ENCODE assay signal across 27 cellular contexts in genomic region chr14:69495341-69495921, GRCh38. TPM values are rescaled to one million over a fixed set of nuclear protein-coding genes. Genes with fewer than 3 reads are reported as not detected.
"Had no signal": no experiment of that assay in that cellular context is flagged by ENCODE, and none has a peak within 500 bp of the region (broad histone marks: within the 10 kb centered on the region; RNA-seq: fewer than 3 reads in every experiment).

No MANE protein-coding gene starts in this region.

- H3K4me3 ChIP-seq: breast epithelium, esophagus muscularis mucosa, left ventricle myocardium inferior, lung, right atrium auricular region, skin epidermis, thoracic aorta had no signal

- H3K27ac ChIP-seq: breast epithelium, esophagus muscularis mucosa, foreskin keratinocyte, left ventricle myocardium inferior, right atrium auricular region, skin epidermis, thoracic aorta had no signal

- H3K27me3 ChIP-seq: breast epithelium, right atrium auricular region had no signal

- ATAC-seq: activated CD8-positive, alpha-beta T cell treated with anti-CD3 and anti-CD28 coated beads for 36 hours; activated naive CD8-positive, alpha-beta T cell treated with anti-CD3 and anti-CD28 coated beads, Interleukin-2, amount 50 U/mL, for 24 hours; activated T-cell treated with anti-CD3 and anti-CD28 coated beads, Interleukin-2, amount 50 U/mL, for 4 hours; foreskin keratinocyte; natural killer cell treated with Interleukin-12 subunit alpha and Interleukin-12 subunit beta and Interleukin-15 and Interleukin-18, amount 100 ng/mL, for 72 hours; stimulated activated effector memory CD8-positive, alpha-beta T cell treated with anti-CD3 and anti-CD28 coated beads, Interleukin-12 subunit alpha, Interleukin-12 subunit beta, amount 100 ng/mL, for 72 hours; T-helper 17 cell had no signal

- H3K27me3 Mint-ChIP-seq: activated CD8-positive, alpha-beta T cell treated with anti-CD3 and anti-CD28 coated beads for 36 hours; activated naive CD8-positive, alpha-beta T cell treated with anti-CD3 and anti-CD28 coated beads, Interleukin-2, amount 50 U/mL, for 24 hours had no signal

- H3K4me1 ChIP-seq: breast epithelium, esophagus muscularis mucosa, foreskin keratinocyte, left ventricle myocardium inferior, right atrium auricular region had no signal

- H3K27ac Mint-ChIP-seq: activated CD4-positive, alpha-beta T cell treated with anti-CD3 and anti-CD28 coated beads, Interleukin-2, amount 10 ng/mL, durations not matched to agents 7 days and 5 days; activated CD8-positive, alpha-beta T cell treated with anti-CD3 and anti-CD28 coated beads for 36 hours; activated naive CD4-positive, alpha-beta T cell treated with anti-CD3 and anti-CD28 coated beads, Interleukin-2, amount 50 U/mL, for 24 hours; activated naive CD8-positive, alpha-beta T cell treated with anti-CD3 and anti-CD28 coated beads, Interleukin-2, amount 50 U/mL, for 24 hours; activated T-helper 2 cell treated with anti-CD3 and anti-CD28 coated beads, Interferon-gamma antibody, Interleukin-2, Interleukin-4, amounts not matched to agents 10 μg/mL and 5 μg/mL and 100 μg/mL, durations not matched to agents 14 hours and 24 hours and 36 hours; natural killer cell treated with Interleukin-12 subunit alpha and Interleukin-12 subunit beta and Interleukin-15 and Interleukin-18, amount 100 ng/mL, for 72 hours; stimulated activated effector memory CD8-positive, alpha-beta T cell treated with anti-CD3 and anti-CD28 coated beads, Interleukin-12 subunit alpha, Interleukin-12 subunit beta, amount 100 ng/mL, for 72 hours; stimulated activated naive CD8-positive, alpha-beta T cell treated with anti-CD3 and anti-CD28 coated beads, Interleukin-15, Interleukin-2, amounts not matched to agents 100 ng/mL and 50 ng/mL, for 24 hours; T-helper 17 cell; type B pancreatic cell had no signal

- H3K4me1 Mint-ChIP-seq: activated CD4-positive, alpha-beta T cell treated with anti-CD3 and anti-CD28 coated beads, Interleukin-2, amount 10 ng/mL, durations not matched to agents 7 days and 5 days; activated naive CD4-positive, alpha-beta T cell treated with anti-CD3 and anti-CD28 coated beads, Interleukin-2, amount 50 U/mL, for 24 hours; activated naive CD8-positive, alpha-beta T cell treated with anti-CD3 and anti-CD28 coated beads, Interleukin-2, amount 50 U/mL, for 24 hours; central memory CD8-positive, alpha-beta T cell; stimulated activated effector memory CD8-positive, alpha-beta T cell treated with anti-CD3 and anti-CD28 coated beads, Interleukin-12 subunit alpha, Interleukin-12 subunit beta, amount 100 ng/mL, for 72 hours had no signal

- H3K4me3 Mint-ChIP-seq: activated CD4-positive, alpha-beta T cell treated with anti-CD3 and anti-CD28 coated beads, Interleukin-2, amount 10 ng/mL, durations not matched to agents 7 days and 5 days; activated CD8-positive, alpha-beta T cell treated with anti-CD3 and anti-CD28 coated beads for 36 hours; activated naive CD4-positive, alpha-beta T cell treated with anti-CD3 and anti-CD28 coated beads, Interleukin-2, amount 50 U/mL, for 24 hours; activated naive CD8-positive, alpha-beta T cell treated with anti-CD3 and anti-CD28 coated beads, Interleukin-2, amount 50 U/mL, for 24 hours; activated T-cell treated with anti-CD3 and anti-CD28 coated beads, Interleukin-2, amount 50 U/mL, for 4 hours; central memory CD8-positive, alpha-beta T cell; natural killer cell treated with Interleukin-12 subunit alpha and Interleukin-12 subunit beta and Interleukin-15 and Interleukin-18, amount 100 ng/mL, for 72 hours; stimulated activated effector memory CD8-positive, alpha-beta T cell treated with anti-CD3 and anti-CD28 coated beads, Interleukin-12 subunit alpha, Interleukin-12 subunit beta, amount 100 ng/mL, for 72 hours; stimulated activated naive CD8-positive, alpha-beta T cell treated with anti-CD3 and anti-CD28 coated beads, Interleukin-15, Interleukin-2, amounts not matched to agents 100 ng/mL and 50 ng/mL, for 24 hours; T-helper 17 cell; type B pancreatic cell had no signal

- H3K9me3 ChIP-seq: breast epithelium, esophagus muscularis mucosa, left ventricle myocardium inferior, right atrium auricular region, thoracic aorta had no signal

- H3K9me3 Mint-ChIP-seq: activated CD4-positive, alpha-beta T cell treated with anti-CD3 and anti-CD28 coated beads, Interleukin-2, amount 10 ng/mL, durations not matched to agents 7 days and 5 days; activated CD8-positive, alpha-beta T cell treated with anti-CD3 and anti-CD28 coated beads for 36 hours; activated naive CD4-positive, alpha-beta T cell treated with anti-CD3 and anti-CD28 coated beads, Interleukin-2, amount 50 U/mL, for 24 hours; activated naive CD8-positive, alpha-beta T cell treated with anti-CD3 and anti-CD28 coated beads, Interleukin-2, amount 50 U/mL, for 24 hours; activated T-cell treated with anti-CD3 and anti-CD28 coated beads, Interleukin-2, amount 50 U/mL, for 4 hours; activated T-helper 2 cell treated with anti-CD3 and anti-CD28 coated beads, Interferon-gamma antibody, Interleukin-2, Interleukin-4, amounts not matched to agents 10 μg/mL and 5 μg/mL and 100 μg/mL, durations not matched to agents 14 hours and 24 hours and 36 hours; central memory CD8-positive, alpha-beta T cell; natural killer cell treated with Interleukin-12 subunit alpha and Interleukin-12 subunit beta and Interleukin-15 and Interleukin-18, amount 100 ng/mL, for 72 hours; stimulated activated effector memory CD8-positive, alpha-beta T cell treated with anti-CD3 and anti-CD28 coated beads, Interleukin-12 subunit alpha, Interleukin-12 subunit beta, amount 100 ng/mL, for 72 hours; stimulated activated naive CD8-positive, alpha-beta T cell treated with anti-CD3 and anti-CD28 coated beads, Interleukin-15, Interleukin-2, amounts not matched to agents 100 ng/mL and 50 ng/mL, for 24 hours; type B pancreatic cell had no signal

- H3K36me3 ChIP-seq: breast epithelium, esophagus muscularis mucosa, left ventricle myocardium inferior, right atrium auricular region, thoracic aorta had no signal

- DNase-seq: activated CD4-positive, alpha-beta T cell treated with anti-CD3 and anti-CD28 coated beads for 1 hour; activated CD4-positive, alpha-beta T cell treated with anti-CD3 and anti-CD28 coated beads, Interleukin-2, amount 10 ng/mL, durations not matched to agents 7 days and 5 days; activated CD8-positive, alpha-beta T cell treated with anti-CD3 and anti-CD28 coated beads for 36 hours; activated naive CD8-positive, alpha-beta T cell treated with anti-CD3 and anti-CD28 coated beads, Interleukin-2, amount 50 U/mL, for 24 hours; activated T-cell treated with anti-CD3 and anti-CD28 coated beads, Interleukin-2, amount 50 U/mL, for 4 hours; amygdala; dermis blood vessel endothelial cell; effector CD4-positive, alpha-beta T cell; foreskin keratinocyte; left ventricle myocardium inferior; mesendoderm; stimulated activated CD4-positive, alpha-beta T cell treated with anti-CD3 and anti-CD28 coated beads, Interleukin-4, amount 100 ng/mL, for 24 hours; T-helper 17 cell; T1000 had no signal

- H3K36me3 Mint-ChIP-seq: activated naive CD4-positive, alpha-beta T cell treated with anti-CD3 and anti-CD28 coated beads, Interleukin-2, amount 50 U/mL, for 24 hours; natural killer cell treated with Interleukin-12 subunit alpha and Interleukin-12 subunit beta and Interleukin-15 and Interleukin-18, amount 100 ng/mL, for 72 hours; stimulated activated effector memory CD8-positive, alpha-beta T cell treated with anti-CD3 and anti-CD28 coated beads, Interleukin-12 subunit alpha, Interleukin-12 subunit beta, amount 100 ng/mL, for 72 hours; type B pancreatic cell had no signal

RNA-seq across cellular contexts. Expression of gene PLEKHD1, which starts 10.9 kb away (rescaled TPM):
- total RNA-seq: dermis blood vessel endothelial cell, foreskin keratinocyte, right atrium auricular region had no signal
- polyA plus RNA-seq: foreskin keratinocyte had no signal
